Comparison of ENCODE assay signal across 9 cellular contexts in genomic region chr1:203797216-203797615, GRCh38. TPM values are rescaled to one million over a fixed set of nuclear protein-coding genes. Genes with fewer than 3 reads are reported as not detected.
DNase-seq lines count a peak whose midpoint lies in the region; ATAC-seq and TF ChIP-seq lines count a peak whose summit lies in the region.
"Had no signal": no experiment of that assay in that cellular context is flagged by ENCODE, and none has a peak within 500 bp of the region (broad histone marks: within the 10 kb centered on the region; RNA-seq: fewer than 3 reads in every experiment).

No MANE protein-coding gene starts in this region.

- H3K27me3 Mint-ChIP-seq in naive B cell = no peaks in the 10 kb centered on the region

- peak overlapping the region in 4 of 6 donors; percentile 52 to 96 (median 74) for H3K27ac Mint-ChIP-seq in naive B cell

- H3K9me3 Mint-ChIP-seq in naive B cell = no peaks in the 10 kb centered on the region

- CTCF ChIA-PET in AG04450 (lab: Charles Lee) = no interaction called here

- no peak for TF ChIP-seq POLR2A in breast epithelium (IDR thresholded peaks at IDR 0.05)

- POLR2A ChIA-PET in AG04450 (lab: Yijun Ruan, JAX) = no interaction called here

- H3K9ac ChIP-seq in HUES64 (ENCODE audit: low read depth, low read length) = peak overlapping the region; percentile 98; the same call in 1 of the 2 replicates

- no peak for TF ChIP-seq CTCF in AG04450 (IDR thresholded peaks at IDR 0.05; ENCODE audit: low read depth, low read length)
- no peak for TF ChIP-seq CTCF in breast epithelium (IDR thresholded peaks at IDR 0.05)

- no peaks in the 10 kb centered on the region for H3K9me3 ChIP-seq in AG04450 (ENCODE audit: control insufficient read depth, insufficient read depth, low read length)
- no peaks in the 10 kb centered on the region; the same call in 1 of the 2 replicates for H3K9me3 ChIP-seq in HUES64 (ENCODE audit: insufficient read depth, low read depth, low read length)
- H3K9me3 ChIP-seq in breast epithelium = no peaks in the 10 kb centered on the region

- peaks cover 45% of the 10 kb centered on the region for H3K36me3 ChIP-seq in HUES64 (ENCODE audit: insufficient read depth, low read length)
- H3K36me3 ChIP-seq in breast epithelium = no peaks in the 10 kb centered on the region

- ATAC-seq in naive B cell (ENCODE audit: low read depth in 2 of 2) (no peak), GM18909 (IDR thresholded peaks at IDR 0.05; ENCODE audit: poor library complexity, unreplicated experiment) (no peak), HG02852 (IDR thresholded peaks at IDR 0.05; ENCODE audit: unreplicated experiment) (no peak)

- H3K27ac ChIP-seq in AG04450 (ENCODE audit: low read depth, low read length) (no peak overlapping the region), HUES64 (ENCODE audit: low read depth, low read length) (peak overlapping the region; percentile 100; the same call in 1 of the 2 replicates), breast epithelium (peak overlapping the region in 1 of 2 donors; percentile 98)

- H3K27me3 ChIP-seq in AG04450 (ENCODE audit: control insufficient read depth, insufficient read depth, low read length) (no peaks in the 10 kb centered on the region), HUES64 (ENCODE audit: insufficient read depth, low read length) (no peaks in the 10 kb centered on the region), breast epithelium (no peaks in the 10 kb centered on the region)

- intact Hi-C loops in breast epithelium (cut with DNase I; ENCODE audit: low total_unique reads) = no loop called here

- H3K36me3 Mint-ChIP-seq in naive B cell = peaks cover 0 to 18% of the 10 kb centered on the region in 2 donors

- peaks cover 25 to 54% (median 29%) of the 10 kb centered on the region in 3 donors for H3K4me1 Mint-ChIP-seq in naive B cell

- DNase-seq in AG04450 (ENCODE audit: low read depth, low spot score) = no peak
- no peak for DNase-seq in breast epithelium (ENCODE audit: low spot score in 2 of 2)
- no peak for DNase-seq in naive B cell
- no peak for DNase-seq in Ammon's horn (ENCODE audit: low spot score)
- DNase-seq in COR-L47 (lab: John Stamatoyannopoulos, UW) = no peak
- DNase-seq: GF-D8 had no signal

- peaks cover 17% of the 10 kb centered on the region for H3K4me1 ChIP-seq in HUES64 (ENCODE audit: insufficient read depth, low read length)
- peaks cover 8 to 9% of the 10 kb centered on the region in 2 donors for H3K4me1 ChIP-seq in breast epithelium

- H3K4me3 Mint-ChIP-seq in naive B cell = peak overlapping the region in 6 of 8 donors; percentile 76 to 99 (median 95)

- WGBS in HUES64 = 96% methylated on average over 2 of the region's 2 CpGs

- H3K4me3 ChIP-seq in AG04450 (ENCODE audit: low read depth, low read length) = peak overlapping the region; percentile 71
- peak overlapping the region; percentile 80 for H3K4me3 ChIP-seq in HUES64 (ENCODE audit: low read length)
- H3K4me3 ChIP-seq in breast epithelium = peak overlapping the region; percentile 83 to 86 (median 85)

RNA-seq across cellular contexts. Expression of gene ZBED6, which starts 1.8 kb away (rescaled TPM):
- polyA plus RNA-seq in AG04450 (2011; rRNA removed) (21.9 and 22.7 TPM in 2 replicates), naive B cell (ENCODE audit: low read depth in 6 of 6) (1 to 10 TPM in 2 of 6 donors, under 1 TPM in 3, not detected in 1; 0.54 to 1.4 (median 0.70) TPM)
- 44.6 and 54.8 TPM in 2 replicates for polyA minus RNA-seq in AG04450 (2011; rRNA and poly(A)+ RNA removed)
- polyA plus RNA-seq in HUES64 (2013, experiment 1 of 2) = 3.5 TPM
- polyA plus RNA-seq in HUES64 (2013, experiment 2 of 2) = 3.2 TPM
- total RNA-seq in breast epithelium = 10 to 100 TPM; 22.7 to 37.8 (median 28.8) TPM

RNA-seq across cellular contexts. Expression of gene ZC3H11A, which starts 1.8 kb away (rescaled TPM):
- polyA plus RNA-seq in AG04450 (2011; rRNA removed) = 76.1 and 95.4 TPM in 2 replicates
- polyA minus RNA-seq in AG04450 (2011; rRNA and poly(A)+ RNA removed) = 94.6 and 106 TPM in 2 replicates
- 47.3 TPM for polyA plus RNA-seq in HUES64 (2013, experiment 1 of 2)
- 52.0 TPM for polyA plus RNA-seq in HUES64 (2013, experiment 2 of 2)
- 100 to 1,000 TPM; 102 to 154 (median 124) TPM for total RNA-seq in breast epithelium
- 10 to 100 TPM; 39.1 to 61.9 (median 47.4) TPM for polyA plus RNA-seq in naive B cell (ENCODE audit: low read depth in 6 of 6)

RNA-seq across cellular contexts. Expression of gene LAX1, which starts 32.2 kb away (rescaled TPM):
- not detected in 2 replicates for polyA plus RNA-seq in AG04450 (2011; rRNA removed)
- polyA minus RNA-seq in AG04450 (2011; rRNA and poly(A)+ RNA removed) = not detected in 2 replicates
- polyA plus RNA-seq in HUES64 (2013, experiment 1 of 2) = not detected
- not detected for polyA plus RNA-seq in HUES64 (2013, experiment 2 of 2)
- total RNA-seq in breast epithelium = 1 to 10 TPM in 2 of 3 donors, under 1 TPM in 1; 0.88 to 2.7 (median 2.0) TPM
- polyA plus RNA-seq in naive B cell (ENCODE audit: low read depth in 6 of 6) = 1 to 10 TPM in 5 of 6 donors, not detected in 1; 3.8 to 9.3 (median 6.3) TPM
